14 cellular contexts compared by ENCODE assay signal in the genomic region with DNA sequence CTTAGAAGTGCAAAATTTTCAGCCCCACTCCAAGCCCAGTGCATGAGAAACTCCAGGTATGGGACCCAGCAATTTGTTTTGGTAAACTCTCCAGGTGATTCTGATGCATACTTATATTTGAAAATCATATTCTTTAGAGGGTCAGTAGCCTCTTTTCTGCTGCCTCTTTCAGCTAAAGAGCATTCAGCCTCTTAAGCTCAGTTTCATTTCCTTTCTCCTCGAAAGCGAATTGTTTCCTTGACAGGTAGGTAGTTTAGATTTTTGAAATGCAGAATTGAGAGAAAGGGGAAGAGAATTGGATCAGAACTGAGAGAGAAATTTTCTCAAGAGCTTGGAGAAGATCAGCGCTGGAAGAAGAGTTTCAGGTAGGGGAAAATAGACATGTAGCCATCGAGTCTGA.
DNase-seq lines count a peak whose midpoint lies in the region; ATAC-seq and TF ChIP-seq lines count a peak whose summit lies in the region.
"Had no signal": no experiment of that assay in that cellular context is flagged by ENCODE, and none has a peak within 500 bp of the region (broad histone marks: within the 10 kb centered on the region; RNA-seq: fewer than 3 reads in every experiment).

No MANE protein-coding gene starts in this region.

- no peaks in the 10 kb centered on the region for H3K4me1 Mint-ChIP-seq in nephron progenitor cell

- peaks cover 3% of the 10 kb centered on the region for H3K27me3 Mint-ChIP-seq in nephron progenitor cell (ENCODE audit: low read depth, poor library complexity)
- H3K27me3 Mint-ChIP-seq: activated naive CD8-positive, alpha-beta T cell had no signal

- DNase-seq in NCI-H2029 (lab: John Stamatoyannopoulos, UW) (no peak), head of caudate nucleus (no peak), occipital lobe (lab: John Stamatoyannopoulos, UW) (no peak), nephron progenitor cell (no peak)
- DNase-seq: IMR-90; NCI-H146; stimulated activated naive CD8-positive, alpha-beta T cell treated with anti-CD3 and anti-CD28 coated beads, Interleukin-15, Interleukin-2, amounts not matched to agents 100 U/mL and 50 U/mL, for 24 hours had no signal

- H3K27ac Mint-ChIP-seq in nephron progenitor cell: no peak overlapping the region
- H3K27ac Mint-ChIP-seq: activated naive CD8-positive, alpha-beta T cell; GM23338 had no signal

- intact Hi-C loops in head of caudate nucleus (cut with DNase I): no loop called here

- no peaks in the 10 kb centered on the region for H3K9me3 Mint-ChIP-seq in nephron progenitor cell
- H3K9me3 Mint-ChIP-seq: GM23338 had no signal

- no peak for TF ChIP-seq CTCF in nephron progenitor cell (IDR thresholded peaks at IDR 0.05)

- no peak overlapping the region for H3K4me3 Mint-ChIP-seq in nephron progenitor cell
- H3K4me3 Mint-ChIP-seq: activated naive CD8-positive, alpha-beta T cell; GM23338 had no signal

- ATAC-seq in GM18519 (IDR thresholded peaks at IDR 0.05; ENCODE audit: low FRiP score, unreplicated experiment): peak; percentile 20
- peak; percentile 43 for ATAC-seq in GM21381 (IDR thresholded peaks at IDR 0.05; ENCODE audit: unreplicated experiment)
- ATAC-seq in HG02943 (IDR thresholded peaks at IDR 0.05; ENCODE audit: low read depth, unreplicated experiment): peak; percentile 63
- ATAC-seq in HG03521 (IDR thresholded peaks at IDR 0.05; ENCODE audit: unreplicated experiment): peak; percentile 29
- ATAC-seq: esophagus mucosa; GM23338; stimulated activated naive CD8-positive, alpha-beta T cell treated with anti-CD3 and anti-CD28 coated beads, Interleukin-15, Interleukin-2, amounts not matched to agents 100 U/mL and 50 U/mL, for 24 hours had no signal

- H3K36me3 Mint-ChIP-seq in nephron progenitor cell (ENCODE audit: low read depth): no peaks in the 10 kb centered on the region
- H3K36me3 Mint-ChIP-seq: activated naive CD8-positive, alpha-beta T cell had no signal
